13 cellular contexts compared by ENCODE assay signal in the genomic region with DNA sequence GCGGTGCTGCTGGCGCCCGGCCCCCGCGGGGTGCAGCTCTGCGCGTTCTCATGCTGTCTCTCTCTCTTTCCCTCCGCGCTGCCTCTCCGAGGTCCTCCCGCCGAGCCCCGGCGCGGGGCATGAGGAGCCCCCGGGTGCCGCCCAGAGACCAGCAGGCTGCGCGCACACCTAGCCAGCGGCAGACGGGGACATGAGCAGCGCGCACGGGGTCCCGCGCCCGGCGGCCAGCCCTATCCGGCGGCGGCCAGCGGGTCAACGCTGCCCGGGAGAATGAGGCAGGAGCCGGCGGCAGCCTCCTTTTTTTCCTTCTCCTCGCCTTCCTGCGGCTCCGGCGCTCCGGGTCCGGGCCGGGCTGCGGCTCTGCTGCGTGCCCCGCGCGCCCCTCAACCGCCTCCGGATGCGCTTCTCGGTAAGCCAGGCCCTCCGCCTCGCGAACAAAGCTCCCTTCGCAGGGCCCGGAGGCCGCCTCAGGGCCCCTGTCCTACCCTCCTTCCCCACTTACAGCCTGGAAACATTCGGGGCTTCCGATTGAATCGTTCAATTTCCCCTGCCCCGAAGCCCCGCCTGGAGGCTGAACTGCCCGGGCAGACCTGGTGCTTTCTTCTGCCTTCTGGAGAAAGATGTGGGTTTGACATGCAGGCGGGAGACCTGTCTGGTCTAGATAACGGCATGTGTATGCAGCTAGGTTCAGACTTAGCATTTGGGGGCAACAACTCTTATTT. TPM values are rescaled to one million over a fixed set of nuclear protein-coding genes. Genes with fewer than 3 reads are reported as not detected.
DNase-seq lines count a peak whose midpoint lies in the region; ATAC-seq and TF ChIP-seq lines count a peak whose summit lies in the region.
"Had no signal": no experiment of that assay in that cellular context is flagged by ENCODE, and none has a peak within 500 bp of the region (broad histone marks: within the 10 kb centered on the region; RNA-seq: fewer than 3 reads in every experiment).

TUNAR (plus strand) TSS at position 64 of the 722 bp plus-strand sequence.

- H3K27ac Mint-ChIP-seq in activated CD4-positive, alpha-beta T cell treated with anti-CD3 and anti-CD28 coated beads, Interleukin-2, amount 10 ng/mL, durations not matched to agents 7 days and 5 days = no peak within 1 kb of the TSS
- H3K27ac Mint-ChIP-seq: activated T-cell treated with anti-CD3 and anti-CD28 coated beads, Interleukin-2, amount 50 U/mL, for 24 hours; CD4-positive, alpha-beta T cell had no signal

- H3K9ac ChIP-seq in iPS-20b (ENCODE audit: low read depth, low read length) = peak within 1 kb of the TSS; percentile 68; the same call in 1 of the 2 replicates

- H3K27me3 Mint-ChIP-seq in activated CD4-positive, alpha-beta T cell treated with anti-CD3 and anti-CD28 coated beads, Interleukin-2, amount 10 ng/mL, durations not matched to agents 7 days and 5 days = peaks cover 45% of the 10 kb centered on the region

- intact Hi-C loops in left ventricle myocardium inferior (cut with micrococcal nuclease) (no loop called here), Right ventricle myocardium inferior (cut with DNase I) (no loop called here), aorta (cut with DNase I) (no loop called here), gastrocnemius medialis (cut with DNase I; ENCODE audit: low total_unique reads) (no loop called here)

- POLR2A ChIA-PET in activated CD4-positive, alpha-beta T cell treated with anti-CD3 and anti-CD28 coated beads, Interleukin-2, amount 10 ng/mL, durations not matched to agents 7 days and 5 days (lab: Charles Lee) = no interaction called here

- TF ChIP-seq CTCF in left ventricle myocardium inferior (IDR thresholded peaks at IDR 0.05; ENCODE audit: borderline replicate concordance) (no peak), gastrocnemius medialis (IDR thresholded peaks at IDR 0.05 in 4 of 5, conservative IDR thresholded peaks at IDR 0.05 in 1 of 5) (no peak)

- DNase-seq in left ventricle myocardium inferior (no peak), Right ventricle myocardium inferior (ENCODE audit: missing footprints) (no peak), SK-N-DZ (ENCODE audit: low spot score) (peak; percentile 63), aorta (no peak), gastrocnemius medialis (no peak)
- DNase-seq in activated CD4-positive, alpha-beta T cell treated with anti-CD3 and anti-CD28 coated beads, Interleukin-2, amount 10 ng/mL, durations not matched to agents 7 days and 5 days = no peak
- DNase-seq: activated T-cell treated with anti-CD3 and anti-CD28 coated beads, Interleukin-2, amount 50 U/mL, for 24 hours; CD4-positive, alpha-beta T cell; Kasumi-1; stimulated activated CD4-positive, alpha-beta T cell treated with anti-CD3 and anti-CD28 coated beads, Interleukin-4, amount 100 ng/mL, for 4 hours had no signal

- no peaks in the 10 kb centered on the region for H3K36me3 Mint-ChIP-seq in activated CD4-positive, alpha-beta T cell treated with anti-CD3 and anti-CD28 coated beads, Interleukin-2, amount 10 ng/mL, durations not matched to agents 7 days and 5 days (ENCODE audit: low read depth)

- no peak for TF ChIP-seq POLR2A in gastrocnemius medialis (IDR thresholded peaks at IDR 0.05)

- no peaks in the 10 kb centered on the region for H3K9me3 Mint-ChIP-seq in activated CD4-positive, alpha-beta T cell treated with anti-CD3 and anti-CD28 coated beads, Interleukin-2, amount 10 ng/mL, durations not matched to agents 7 days and 5 days
- H3K9me3 Mint-ChIP-seq: activated T-cell treated with anti-CD3 and anti-CD28 coated beads, Interleukin-2, amount 50 U/mL, for 24 hours; CD4-positive, alpha-beta T cell had no signal

- no peak within 1 kb of the TSS for H3K4me3 Mint-ChIP-seq in activated CD4-positive, alpha-beta T cell treated with anti-CD3 and anti-CD28 coated beads, Interleukin-2, amount 10 ng/mL, durations not matched to agents 7 days and 5 days
- H3K4me3 Mint-ChIP-seq: activated T-cell treated with anti-CD3 and anti-CD28 coated beads, Interleukin-2, amount 50 U/mL, for 24 hours; CD4-positive, alpha-beta T cell had no signal

- no peaks in the 10 kb centered on the region for H3K9me3 ChIP-seq in left ventricle myocardium inferior (replicated peaks)
- H3K9me3 ChIP-seq in iPS-20b (ENCODE audit: insufficient read depth, low read depth, low read length) = no peaks in the 10 kb centered on the region
- no peaks in the 10 kb centered on the region for H3K9me3 ChIP-seq in aorta (ENCODE audit: control insufficient read depth, low read length)
- no peaks in the 10 kb centered on the region for H3K9me3 ChIP-seq in gastrocnemius medialis
- H3K9me3 ChIP-seq: SJSA1 had no signal

- in situ Hi-C loops in gastrocnemius medialis (cut with MboI; ENCODE audit: low sequenced_read_pairs in 4 of 4) = no loop called here

- no peaks in the 10 kb centered on the region for H3K36me3 ChIP-seq in left ventricle myocardium inferior
- peaks cover 15% of the 10 kb centered on the region for H3K36me3 ChIP-seq in iPS-20b (ENCODE audit: insufficient read depth, low read depth, low read length)
- H3K36me3 ChIP-seq in aorta (ENCODE audit: control insufficient read depth in 1 of 2, insufficient read depth in 2 of 2, low read length in 1 of 2) = no peaks in the 10 kb centered on the region
- H3K36me3 ChIP-seq in gastrocnemius medialis = no peaks in the 10 kb centered on the region
- H3K36me3 ChIP-seq: SJSA1 had no signal

- H3K27me3 ChIP-seq in left ventricle myocardium inferior (ENCODE audit: low read depth) (peaks cover 100% of the 10 kb centered on the region), iPS-20b (ENCODE audit: insufficient read depth, low read length) (peaks cover 44% of the 10 kb centered on the region), aorta (ENCODE audit: control insufficient read depth in 1 of 2, insufficient read depth in 2 of 2, low read length in 1 of 2) (no peaks in the 10 kb centered on the region), gastrocnemius medialis (peaks cover 18 to 31% (median 29%) of the 10 kb centered on the region in 3 donors)

- H3K4me3 ChIP-seq in left ventricle myocardium inferior = peak within 1 kb of the TSS; percentile 51
- H3K4me3 ChIP-seq in iPS-20b (ENCODE audit: low read length) = peak within 1 kb of the TSS; percentile 76
- peak within 1 kb of the TSS; percentile 24 to 28 for H3K4me3 ChIP-seq in aorta (ENCODE audit: low read length in 2 of 2)
- H3K4me3 ChIP-seq in gastrocnemius medialis = peak within 1 kb of the TSS in 2 of 4 donors; percentile 29 to 31
- H3K4me3 ChIP-seq: SJSA1 had no signal

- H3K4me1 Mint-ChIP-seq in activated CD4-positive, alpha-beta T cell treated with anti-CD3 and anti-CD28 coated beads, Interleukin-2, amount 10 ng/mL, durations not matched to agents 7 days and 5 days = no peaks in the 10 kb centered on the region

- H3K27ac ChIP-seq in left ventricle myocardium inferior (replicated peaks) (no peak within 1 kb of the TSS), iPS-20b (ENCODE audit: low read length) (no peak within 1 kb of the TSS), aorta (ENCODE audit: low read depth in 1 of 2, low read length in 2 of 2) (no peak within 1 kb of the TSS), gastrocnemius medialis (no peak within 1 kb of the TSS)
- H3K27ac ChIP-seq: SJSA1 had no signal

- ATAC-seq in Right ventricle myocardium inferior (no peak), aorta (ENCODE audit: low FRiP score) (no peak), HG02610 (IDR thresholded peaks at IDR 0.05; ENCODE audit: unreplicated experiment) (no peak), gastrocnemius medialis (no peak)

- 4 to 5% methylated on average over 56 to 66 of the region's 66 CpGs for WGBS in aorta, 2 donors

- H3K4me1 ChIP-seq in left ventricle myocardium inferior (peaks cover 14% of the 10 kb centered on the region), iPS-20b (ENCODE audit: insufficient read depth, low read length) (peaks cover 22% of the 10 kb centered on the region), aorta (ENCODE audit: control insufficient read depth in 1 of 2, insufficient read depth in 2 of 2, low read length in 2 of 2) (no peaks in the 10 kb centered on the region), gastrocnemius medialis (no peaks in the 10 kb centered on the region)
- H3K4me1 ChIP-seq: SJSA1 had no signal

- CTCF ChIA-PET in activated CD4-positive, alpha-beta T cell treated with anti-CD3 and anti-CD28 coated beads, Interleukin-2, amount 10 ng/mL, durations not matched to agents 7 days and 5 days (lab: Charles Lee) = no interaction called here

RNA-seq across cellular contexts. Expression of gene TUNAR, which starts in this region (rescaled TPM):
- total RNA-seq in left ventricle myocardium inferior = not detected
- not detected for total RNA-seq in Right ventricle myocardium inferior
- polyA plus RNA-seq in SK-N-DZ (2014; cell fraction: cytosol; rRNA removed) = 0.36 and 0.56 TPM in 2 replicates
- 0.07 and 0.43 TPM in 2 replicates for polyA plus RNA-seq in SK-N-DZ (2014; cell fraction: nucleus; rRNA removed)
- total RNA-seq in aorta = not detected
- not detected for polyA plus RNA-seq in aorta
- not detected for total RNA-seq in activated CD4-positive, alpha-beta T cell treated with anti-CD3 and anti-CD28 coated beads, Interleukin-2, amount 10 ng/mL, durations not matched to agents 7 days and 5 days
- total RNA-seq in gastrocnemius medialis = not detected
- total RNA-seq: CD4-positive, alpha-beta T cell; SJSA1 had no signal
